In genomic region chr2:72111061-72111460, GRCh38 we compare ENCODE assay signal across 25 cellular contexts. TPM values are rescaled to one million over a fixed set of nuclear protein-coding genes. Genes with fewer than 3 reads are reported as not detected.
"Had no signal": no experiment of that assay in that cellular context is flagged by ENCODE, and none has a peak within 500 bp of the region (broad histone marks: within the 10 kb centered on the region; RNA-seq: fewer than 3 reads in every experiment).

No MANE protein-coding gene starts in this region.

- DNase-seq: activated B cell treated with CpG ODN at 0.5 μM for 24 hours; activated CD4-positive, alpha-beta T cell treated with anti-CD3 and anti-CD28 coated beads for 1 hour; activated CD4-positive, alpha-beta T cell treated with anti-CD3 and anti-CD28 coated beads, Interleukin-2, amount 10 ng/mL, durations not matched to agents 24 days and 14 days; activated CD4-positive, alpha-beta T cell treated with anti-CD3 and anti-CD28 coated beads, Interleukin-2, amount 50 U/mL, for 48 hours; activated naive CD4-positive, alpha-beta T cell; activated naive CD8-positive, alpha-beta T cell treated with anti-CD3 and anti-CD28 coated beads, Interleukin-2, amount 50 U/mL, for 24 hours; activated T-cell treated with anti-CD3 and anti-CD28 coated beads, Interleukin-2, amount 50 U/mL, for 1 hour; amniotic stem cell; body of pancreas; Kasumi-1; KBM-7; NCI-H1105 treated with DMSO at 0.1 percent for 48 hours; NCI-H1436 treated with DMSO at 0.1 percent for 48 hours; NCI-H187; NCI-H2081; NCI-H510A treated with DMSO at 0.1 percent for 48 hours; NCI-H69; NK-92 treated with Interleukin-12 subunit alpha and Interleukin-12 subunit beta, amount 100 ng/mL, for 24 hours; OCI-M1; RPMI8226; T-cell; T-helper 2 cell; T1000 had no signal

- ATAC-seq: activated naive CD8-positive, alpha-beta T cell treated with anti-CD3 and anti-CD28 coated beads, Interleukin-2, amount 50 U/mL, for 24 hours; body of pancreas; Panc1; Right ventricle myocardium inferior; T-cell had no signal

RNA-seq across cellular contexts. Expression of gene CYP26B1, which starts 36.6 kb away (rescaled TPM):
- total RNA-seq: activated B cell treated with CpG ODN at 0.5 μM for 24 hours; activated CD4-positive, alpha-beta T cell treated with anti-CD3 and anti-CD28 coated beads, Interleukin-2, amount 10 ng/mL, durations not matched to agents 24 days and 14 days had no signal
